Comparison of ENCODE assay signal across 8 cellular contexts in the genomic region with DNA sequence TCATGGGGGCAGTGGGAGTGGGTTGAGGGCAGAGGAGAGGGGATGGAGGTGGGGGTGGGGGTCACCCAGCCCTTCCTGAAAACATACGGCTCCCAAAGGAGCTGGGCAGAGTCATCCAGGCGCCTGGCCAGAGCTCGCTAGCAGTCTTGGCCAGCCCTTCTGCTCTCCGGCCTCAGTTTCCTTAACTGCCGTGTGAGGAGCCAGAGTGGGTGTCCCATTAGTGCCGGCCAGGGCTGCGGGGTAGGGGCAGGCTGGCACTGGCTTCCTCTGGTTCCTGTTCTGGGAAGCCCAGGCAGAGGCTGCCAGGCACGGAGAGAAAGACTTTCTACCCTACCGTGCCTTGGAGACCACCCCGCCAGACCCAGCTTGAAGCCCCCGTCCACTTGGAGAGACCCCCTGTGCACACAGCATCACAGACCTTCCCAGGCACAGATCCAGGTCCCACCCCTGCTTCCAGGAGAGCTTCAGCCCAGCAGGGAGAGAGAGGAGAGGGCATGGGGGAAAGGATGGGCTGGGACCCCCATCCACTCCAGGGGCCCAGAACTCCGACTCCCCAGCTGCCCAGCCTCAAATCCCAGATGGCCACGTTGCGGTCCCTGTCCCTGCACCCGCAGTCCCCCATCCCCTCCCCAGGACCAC.
A peak's percentile ranks its signal among the peaks of the same experiment; 100 is the strongest.
DNase-seq lines count a peak whose midpoint lies in the region; ATAC-seq and TF ChIP-seq lines count a peak whose summit lies in the region.
"Had no signal": no experiment of that assay in that cellular context is flagged by ENCODE, and none has a peak within 500 bp of the region (broad histone marks: within the 10 kb centered on the region; RNA-seq: fewer than 3 reads in every experiment).

No MANE protein-coding gene starts in this region.

- 4 to 39% (median 21%) methylated on average over 6 to 15 of the region's 15 CpGs for WGBS in stomach, 5 donors

- H3K27ac Mint-ChIP-seq in HFFc6, result peak overlapping the region; percentile 93
- peak overlapping the region in 1 of 8 donors; percentile 38 for H3K27ac Mint-ChIP-seq in CD8-positive, alpha-beta memory T cell

- H3K27ac ChIP-seq in ascending aorta (peak overlapping the region; percentile 90 to 94), left lung (peak overlapping the region; percentile 91 to 99), stomach (peak overlapping the region; percentile 90 to 95 (median 95))
- no peak overlapping the region for H3K27ac ChIP-seq in CD8-positive, alpha-beta memory T cell (ENCODE audit: low read depth, low read length)

- H3K36me3 ChIP-seq in ascending aorta (peaks cover 20 to 27% of the 10 kb centered on the region in 2 donors), left lung (peaks cover 0 to 39% of the 10 kb centered on the region in 2 donors), stomach (peaks cover 25 to 33% (median 28%) of the 10 kb centered on the region in 4 donors)
- H3K36me3 ChIP-seq in CD8-positive, alpha-beta memory T cell (ENCODE audit: insufficient read depth, low read length), result no peaks in the 10 kb centered on the region

- TF ChIP-seq CTCF in HFFc6 (IDR thresholded peaks at IDR 0.05) (no peak), ascending aorta (IDR thresholded peaks at IDR 0.05) (no peak), left lung (IDR thresholded peaks at IDR 0.05) (no peak), stomach (IDR thresholded peaks at IDR 0.05) (no peak)

- H3K36me3 Mint-ChIP-seq in HFFc6 (ENCODE audit: low read depth), result peaks cover 33% of the 10 kb centered on the region
- H3K36me3 Mint-ChIP-seq in CD8-positive, alpha-beta memory T cell, result peaks cover 0 to 28% (median 3%) of the 10 kb centered on the region in 3 donors

- H3K4me1 Mint-ChIP-seq in HFFc6 (ENCODE audit: low read depth), result peaks cover 73% of the 10 kb centered on the region
- peaks cover 21 to 31% (median 25%) of the 10 kb centered on the region in 3 donors for H3K4me1 Mint-ChIP-seq in CD8-positive, alpha-beta memory T cell

- DNase-seq in HFFc6 (no peak), ascending aorta (ENCODE audit: low spot score in 2 of 2) (no peak), left lung (no peak), stomach (no peak), KG1 (lab: John Stamatoyannopoulos, UW) (no peak)
- no peak for DNase-seq in CD8-positive, alpha-beta memory T cell

- TF ChIP-seq EP300 in stomach (IDR thresholded peaks at IDR 0.05), result no peak

- CTCF ChIA-PET in CD8-positive, alpha-beta memory T cell (lab: Charles Lee), result interaction anchor here (1.3 to 1.7 kb wide), 3 partner anchors 11 to 383 kb away, joined by 3 to 4 read pairs (median 4); no protein-coding TSS in a partner anchor

- H3K27me3 ChIP-seq in ascending aorta (no peaks in the 10 kb centered on the region), left lung (no peaks in the 10 kb centered on the region), stomach (no peaks in the 10 kb centered on the region)
- H3K27me3 ChIP-seq in CD8-positive, alpha-beta memory T cell (ENCODE audit: insufficient read depth, low read length, poor library complexity, severe bottlenecking), result no peaks in the 10 kb centered on the region

- TF ChIP-seq POLR2A in stomach (IDR thresholded peaks at IDR 0.05), result no peak

- H3K4me1 ChIP-seq in ascending aorta (peaks cover 28 to 59% of the 10 kb centered on the region in 2 donors), left lung (peaks cover 43 to 87% of the 10 kb centered on the region in 2 donors), stomach (peaks cover 65 to 98% (median 87%) of the 10 kb centered on the region in 4 donors)
- peaks cover 20% of the 10 kb centered on the region for H3K4me1 ChIP-seq in CD8-positive, alpha-beta memory T cell (ENCODE audit: insufficient read depth, low read length)

- H3K9me3 ChIP-seq in ascending aorta (no peaks in the 10 kb centered on the region), left lung (no peaks in the 10 kb centered on the region), stomach (no peaks in the 10 kb centered on the region)
- H3K9me3 ChIP-seq in CD8-positive, alpha-beta memory T cell (ENCODE audit: low read length), result no peaks in the 10 kb centered on the region

- H3K4me3 ChIP-seq in ascending aorta (peak overlapping the region; percentile 59 to 67), left lung (peak overlapping the region; percentile 30 to 42), stomach (peak overlapping the region; percentile 45 to 53 (median 51))
- H3K4me3 ChIP-seq in CD8-positive, alpha-beta memory T cell (ENCODE audit: low read length), result no peak overlapping the region

- H3K4me3 Mint-ChIP-seq in HFFc6, result peak overlapping the region; percentile 96
- H3K4me3 Mint-ChIP-seq in CD8-positive, alpha-beta memory T cell, result peak overlapping the region in 2 of 7 donors; percentile 34 to 81
- H3K4me3 Mint-ChIP-seq: neural crest cell had no signal

- ATAC-seq in left lung (no peak), GM18511 (IDR thresholded peaks at IDR 0.05; ENCODE audit: unreplicated experiment) (no peak)

- intact Hi-C loops in ascending aorta (cut with DNase I) (loop anchor here (1.0 to 2.0 kb wide), 2 partner anchors 8 to 65 kb away; no protein-coding TSS in a partner anchor), left lung (cut with DNase I) (no loop called here), stomach (cut with DNase I; ENCODE audit: low total_unique reads) (no loop called here)

- H3K27me3 Mint-ChIP-seq in HFFc6 (ENCODE audit: insufficient read depth), result peaks cover 34% of the 10 kb centered on the region
- peaks cover 0 to 2% of the 10 kb centered on the region in 2 donors for H3K27me3 Mint-ChIP-seq in CD8-positive, alpha-beta memory T cell

- POLR2A ChIA-PET in CD8-positive, alpha-beta memory T cell (lab: Charles Lee), result no interaction called here

- no peaks in the 10 kb centered on the region for H3K9me3 Mint-ChIP-seq in HFFc6
- H3K9me3 Mint-ChIP-seq in CD8-positive, alpha-beta memory T cell, result no peaks in the 10 kb centered on the region
- H3K9me3 Mint-ChIP-seq: neural crest cell had no signal
